ENCODE assay signal across 17 cellular contexts in genomic region chrX:108297290-108297689, GRCh38.
"Had no signal": no experiment of that assay in that cellular context is flagged by ENCODE, and none has a peak within 500 bp of the region (broad histone marks: within the 10 kb centered on the region; RNA-seq: fewer than 3 reads in every experiment).

No MANE protein-coding gene starts in this region.

- DNase-seq: activated B cell treated with CpG ODN at 0.5 μM for 24 hours; activated CD4-positive, alpha-beta T cell treated with anti-CD3 and anti-CD28 coated beads, Interleukin-2, amount 10 ng/mL, durations not matched to agents 24 days and 14 days; activated effector memory CD4-positive, alpha-beta T cell treated with anti-CD3 and anti-CD28 coated beads, Interleukin-2, amount 50 U/mL, for 16 hours; activated T-cell treated with anti-CD3 and anti-CD28 coated beads, Interleukin-2, amount 50 U/mL, for 24 hours; amniotic stem cell; esophagus squamous epithelium; left lung; mesenchymal stem cell; nephron progenitor cell; pancreas; stimulated activated CD4-positive, alpha-beta T cell treated with anti-CD3 and anti-CD28 coated beads, Interleukin-4, amount 100 ng/mL, for 1 hour; stimulated activated CD8-positive, alpha-beta memory T cell treated with anti-CD3 and anti-CD28 coated beads, Interleukin-4, amount 100 ng/mL, for 48 hours; stimulated activated naive CD8-positive, alpha-beta T cell treated with anti-CD3 and anti-CD28 coated beads, Interleukin-15, Interleukin-2, amounts not matched to agents 100 U/mL and 50 U/mL, for 24 hours; T-helper 2 cell; upper lobe of right lung had no signal

- H3K9me3 ChIP-seq: left lung, pancreas, upper lobe of right lung had no signal

- H3K4me1 ChIP-seq: left lung, pancreas, upper lobe of right lung had no signal

- H3K27me3 Mint-ChIP-seq: activated B cell treated with CpG ODN at 0.5 μM for 24 hours; activated CD4-positive, alpha-beta T cell treated with anti-CD3 and anti-CD28 coated beads, Interleukin-2, amount 10 ng/mL, durations not matched to agents 24 days and 14 days; brain had no signal

- H3K9me3 Mint-ChIP-seq: activated CD4-positive, alpha-beta T cell treated with anti-CD3 and anti-CD28 coated beads, Interleukin-2, amount 10 ng/mL, durations not matched to agents 24 days and 14 days; activated naive CD4-positive, alpha-beta T cell treated with anti-CD3 and anti-CD28 coated beads, Interleukin-2, amount 50 U/mL, for 72 hours; activated T-cell treated with anti-CD3 and anti-CD28 coated beads, Interleukin-2, amount 50 U/mL, for 24 hours had no signal

- ATAC-seq: activated naive CD4-positive, alpha-beta T cell treated with anti-CD3 and anti-CD28 coated beads, Interleukin-2, amount 50 U/mL, for 72 hours; left lung; pancreas; stimulated activated naive CD8-positive, alpha-beta T cell treated with anti-CD3 and anti-CD28 coated beads, Interleukin-15, Interleukin-2, amounts not matched to agents 100 U/mL and 50 U/mL, for 24 hours; upper lobe of right lung had no signal

- H3K27ac Mint-ChIP-seq: activated B cell treated with CpG ODN at 0.5 μM for 24 hours; activated CD4-positive, alpha-beta T cell treated with anti-CD3 and anti-CD28 coated beads, Interleukin-2, amount 10 ng/mL, durations not matched to agents 24 days and 14 days; activated naive CD4-positive, alpha-beta T cell treated with anti-CD3 and anti-CD28 coated beads, Interleukin-2, amount 50 U/mL, for 72 hours; activated T-cell treated with anti-CD3 and anti-CD28 coated beads, Interleukin-2, amount 50 U/mL, for 24 hours had no signal

- H3K27me3 ChIP-seq: esophagus squamous epithelium, left lung, upper lobe of right lung had no signal

- H3K36me3 Mint-ChIP-seq: activated naive CD4-positive, alpha-beta T cell treated with anti-CD3 and anti-CD28 coated beads, Interleukin-2, amount 50 U/mL, for 72 hours had no signal

- H3K4me1 Mint-ChIP-seq: activated B cell treated with CpG ODN at 0.5 μM for 24 hours; activated CD4-positive, alpha-beta T cell treated with anti-CD3 and anti-CD28 coated beads, Interleukin-2, amount 10 ng/mL, durations not matched to agents 24 days and 14 days had no signal

- H3K36me3 ChIP-seq: esophagus squamous epithelium, left lung, pancreas, upper lobe of right lung had no signal

- H3K4me3 Mint-ChIP-seq: activated B cell treated with CpG ODN at 0.5 μM for 24 hours; activated CD4-positive, alpha-beta T cell treated with anti-CD3 and anti-CD28 coated beads, Interleukin-2, amount 10 ng/mL, durations not matched to agents 24 days and 14 days; activated T-cell treated with anti-CD3 and anti-CD28 coated beads, Interleukin-2, amount 50 U/mL, for 24 hours; brain; nephron progenitor cell had no signal

- H3K4me3 ChIP-seq: esophagus squamous epithelium, left lung, pancreas, upper lobe of right lung had no signal

- H3K27ac ChIP-seq: left lung, pancreas, upper lobe of right lung had no signal
